29 cellular contexts compared by ENCODE assay signal in genomic region chr3:5791558-5791957, GRCh38.
DNase-seq lines count a peak whose midpoint lies in the region; FAIRE-seq and TF ChIP-seq lines count a peak whose summit lies in the region.
"Had no signal": no experiment of that assay in that cellular context is flagged by ENCODE, and none has a peak within 500 bp of the region (broad histone marks: within the 10 kb centered on the region; RNA-seq: fewer than 3 reads in every experiment).

No MANE protein-coding gene starts in this region.

- TF ChIP-seq EP300 in tibial nerve (IDR thresholded peaks at IDR 0.05): no peak

- no peak overlapping the region for H3K4me3 ChIP-seq in bronchial epithelial cell (ENCODE audit: low read depth, low read length)
- no peak overlapping the region for H3K4me3 ChIP-seq in tibial nerve
- H3K4me3 ChIP-seq: cardiac muscle cell, coronary artery had no signal

- H3K36me3 ChIP-seq in bronchial epithelial cell (ENCODE audit: control insufficient read depth, insufficient read depth, low read length) (no peaks in the 10 kb centered on the region), tibial nerve (no peaks in the 10 kb centered on the region)
- H3K36me3 ChIP-seq: cardiac muscle cell had no signal

- TF ChIP-seq POLR2A in tibial nerve (IDR thresholded peaks at IDR 0.05): no peak

- H3K27ac ChIP-seq in tibial nerve: no peak overlapping the region
- H3K27ac ChIP-seq: 22Rv1, cardiac muscle cell, coronary artery, HL-60, parathyroid adenoma had no signal

- DNase-seq in DMS153 (lab: John Stamatoyannopoulos, UW) (peak; percentile 0), DMS153 treated with DMSO at 0.1 percent for 48 hours (lab: John Stamatoyannopoulos, UW; ENCODE audit: unreplicated experiment) (no peak), RPMI7951 (ENCODE audit: low read depth) (peak; percentile 10), bronchial epithelial cell (ENCODE audit: low read depth) (peak; percentile 24), mucosa of gallbladder (ENCODE audit: low spot score) (peak; percentile 23), NOMO-1 (lab: John Stamatoyannopoulos, UW; ENCODE audit: unreplicated experiment in 2 of 2) (no peak), amniotic stem cell (lab: John Stamatoyannopoulos, UW) (no peak), tibial nerve (ENCODE audit: low spot score in 2 of 2) (no peak)
- DNase-seq: activated CD4-positive, alpha-beta memory T cell treated with anti-CD3 and anti-CD28 coated beads, Interleukin-2, amount 10 ng/mL, durations not matched to agents 7 days and 5 days; activated CD4-positive, CD25-positive, alpha-beta regulatory T cell treated with anti-CD3 and anti-CD28 coated beads, Interleukin-2, amount 50 U/mL, for 72 hours; activated CD8-positive, alpha-beta memory T cell treated with anti-CD3 and anti-CD28 coated beads, Interleukin-2, amount 50 U/mL, for 4 hours; activated naive CD4-positive, alpha-beta T cell treated with anti-CD3 and anti-CD28 coated beads for 36 hours; C1 segment of cervical spinal cord; Caco-2; effector CD8-positive, alpha-beta T cell; hypothalamus; Karpas-422; NCI-H1436 treated with DMSO at 0.1 percent for 48 hours; NCI-H2107; NCI-H82; SIG-M5; small intestine; stimulated activated naive CD4-positive, alpha-beta T cell treated with Interleukin-2 at 50 U/mL for 16 hours had no signal

- 76 to 92% methylated on average over 1 of the region's 1 CpG for WGBS in tibial nerve, 2 donors

- no peaks in the 10 kb centered on the region for H3K9me3 ChIP-seq in tibial nerve
- H3K9me3 ChIP-seq: Caco-2 had no signal

- H3K4me1 ChIP-seq in tibial nerve: peaks cover 0 to 7% (median 0%) of the 10 kb centered on the region in 4 donors
- H3K4me1 ChIP-seq: Caco-2, parathyroid adenoma had no signal

- no peak for TF ChIP-seq CTCF in bronchial epithelial cell (IDR thresholded peaks at IDR 0.05; ENCODE audit: insufficient read depth, low read length, severe bottlenecking)
- no peak for TF ChIP-seq CTCF in tibial nerve (IDR thresholded peaks at IDR 0.05)

- FAIRE-seq in bronchial epithelial cell (lab: Jason Lieb, UNC): no peak
- FAIRE-seq: H1, small intestine had no signal

- no peaks in the 10 kb centered on the region for H3K27me3 ChIP-seq in bronchial epithelial cell (ENCODE audit: control insufficient read depth, insufficient read depth, low read length)
- no peaks in the 10 kb centered on the region for H3K27me3 ChIP-seq in tibial nerve
- H3K27me3 ChIP-seq: cardiac muscle cell had no signal

Comparison
In these comparisons a context has a peak if more than half of its experiments do, and no peak if none do; other contexts are left out.
1. DNase-seq: peak in DMS153 (single experiment), RPMI7951 (single experiment), bronchial epithelial cell (single experiment) and mucosa of gallbladder (single experiment); none in DMS153 treated with DMSO at 0.1 percent for 48 hours (single experiment), NOMO-1 (0 of 2), amniotic stem cell (single experiment) and tibial nerve (0 of 2).